In the genomic region with DNA sequence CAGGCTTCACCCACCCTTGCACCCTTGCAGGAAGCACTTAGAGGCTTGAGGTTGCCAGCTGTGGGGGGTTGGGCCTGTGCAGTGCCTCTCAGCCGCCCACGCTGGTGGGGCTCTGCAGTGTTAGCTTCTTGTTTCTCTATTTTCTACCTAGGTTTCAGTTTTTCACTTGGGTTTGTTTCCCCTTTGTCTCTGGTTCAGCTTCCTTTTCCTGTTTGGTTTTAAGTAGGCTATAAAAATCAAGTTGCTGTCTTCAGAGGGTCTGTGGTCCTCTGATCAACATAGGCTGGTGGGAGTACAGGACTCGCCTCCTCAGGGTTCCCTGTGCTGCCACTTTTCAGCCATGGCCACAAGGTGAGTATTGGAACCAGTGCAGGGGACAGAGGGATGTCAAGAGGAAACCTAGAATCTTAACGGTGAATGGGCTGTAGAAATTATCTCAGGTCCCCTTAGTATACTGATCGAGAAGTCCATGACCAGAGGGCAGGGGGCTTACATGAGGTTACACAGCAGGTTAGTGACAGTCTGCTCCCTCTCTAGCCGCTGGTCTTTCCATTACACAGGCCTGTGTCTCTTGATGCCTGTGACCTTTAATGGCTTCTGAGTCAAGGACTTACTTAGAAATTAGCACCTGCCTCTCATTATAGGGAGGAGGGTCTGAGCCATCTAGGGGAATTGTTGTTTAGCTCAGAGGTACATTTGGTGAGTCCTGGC, we compare ENCODE assay signal across 8 cellular contexts. TPM values are rescaled to one million over a fixed set of nuclear protein-coding genes. Genes with fewer than 3 reads are reported as not detected.
DNase-seq lines count a peak whose midpoint lies in the region; ATAC-seq, FAIRE-seq and TF ChIP-seq lines count a peak whose summit lies in the region.

EVL (plus strand) TSS at position 262 of the 711 bp plus-strand sequence; CDS start at position 341, 79 bp downstream.

- no peak within 1 kb of the TSS for H3K4me2 ChIP-seq in astrocyte (ENCODE audit: low read length)

- H3K27ac Mint-ChIP-seq in astrocyte (ENCODE audit: unreplicated experiment) = peak within 1 kb of the TSS; percentile 44

- FAIRE-seq in astrocyte (lab: Jason Lieb, UNC) = no peak

- H3K4me3 Mint-ChIP-seq in astrocyte (ENCODE audit: unreplicated experiment) = no peak within 1 kb of the TSS

- no peak within 1 kb of the TSS for H2AFZ ChIP-seq in astrocyte (ENCODE audit: low read depth, low read length)

- H3K4me3 ChIP-seq in astrocyte (ENCODE audit: insufficient read depth, low read depth, low read length) = no peak within 1 kb of the TSS

- peaks cover 14% of the 10 kb centered on the region for H3K4me1 Mint-ChIP-seq in astrocyte (ENCODE audit: low read depth, unreplicated experiment)

- no peak within 1 kb of the TSS for H3K27ac ChIP-seq in astrocyte (ENCODE audit: low read depth, low read length)

- peak; percentile 35 to 88 (median 56) for DNase-seq in T-helper 1 cell
- no peak for DNase-seq in astrocyte (ENCODE audit: low read depth)
- DNase-seq in mesenteric fat pad (ENCODE audit: low spot score) = no peak
- peak; percentile 52 to 60 for DNase-seq in stimulated activated CD8-positive, alpha-beta memory T cell treated with anti-CD3 and anti-CD28 coated beads, Interleukin-7, amount 100 ng/mL, for 1 hour (ENCODE audit: low read depth in 2 of 2)
- DNase-seq in superior temporal gyrus (ENCODE audit: extremely low spot score) = no peak
- DNase-seq in NCI-H2029 (lab: John Stamatoyannopoulos, UW) = no peak

- no peak within 1 kb of the TSS for H3K9ac ChIP-seq in astrocyte (ENCODE audit: low read length)

- no peaks in the 10 kb centered on the region for H3K9me3 Mint-ChIP-seq in astrocyte (ENCODE audit: unreplicated experiment)

- peaks cover 5% of the 10 kb centered on the region for H3K36me3 Mint-ChIP-seq in astrocyte (ENCODE audit: low read depth, unreplicated experiment)

- H3K79me2 ChIP-seq in astrocyte (ENCODE audit: insufficient read depth, low read length) = peaks cover 48% of the 10 kb centered on the region

- H3K4me1 ChIP-seq in astrocyte (ENCODE audit: insufficient read depth, low read length) = peaks cover 10% of the 10 kb centered on the region

- peaks cover 53% of the 10 kb centered on the region for H4K20me1 ChIP-seq in astrocyte (ENCODE audit: insufficient read depth, low read length)

- TF ChIP-seq CTCF in astrocyte (IDR thresholded peaks at IDR 0.05; ENCODE audit: insufficient read depth, low read depth, low read length) = no peak

- H3K36me3 ChIP-seq in astrocyte (ENCODE audit: insufficient read depth, low read length) = no peaks in the 10 kb centered on the region

- no peaks in the 10 kb centered on the region for H3K9me3 ChIP-seq in astrocyte (ENCODE audit: insufficient read depth, low read depth, low read length)

- no peaks in the 10 kb centered on the region for H3K27me3 Mint-ChIP-seq in astrocyte (ENCODE audit: low read depth, unreplicated experiment)

- ATAC-seq in GM19023 (IDR thresholded peaks at IDR 0.05; ENCODE audit: unreplicated experiment) (peak; percentile 43), HG03066 (IDR thresholded peaks at IDR 0.05; ENCODE audit: low read depth, unreplicated experiment) (peak; percentile 45)

- no peaks in the 10 kb centered on the region for H3K27me3 ChIP-seq in astrocyte (ENCODE audit: insufficient read depth, low read length)

RNA-seq across cellular contexts. Expression of gene EVL, which starts in this region (rescaled TPM):
- total RNA-seq in astrocyte = 48.9 and 50.2 TPM in 2 replicates
- 60.5 TPM for total RNA-seq in mesenteric fat pad

Comparison
In these comparisons a context has a peak if more than half of its experiments do, and no peak if none do; other contexts are left out.
1. DNase-seq: peak in T-helper 1 cell (5 of 5) and stimulated activated CD8-positive, alpha-beta memory T cell treated with anti-CD3 and anti-CD28 coated beads, Interleukin-7, amount 100 ng/mL, for 1 hour (2 of 2); none in astrocyte (single experiment), mesenteric fat pad (single experiment), superior temporal gyrus (single experiment) and NCI-H2029 (single experiment).